ENCODE assay signal across 8 cellular contexts in the genomic region with DNA sequence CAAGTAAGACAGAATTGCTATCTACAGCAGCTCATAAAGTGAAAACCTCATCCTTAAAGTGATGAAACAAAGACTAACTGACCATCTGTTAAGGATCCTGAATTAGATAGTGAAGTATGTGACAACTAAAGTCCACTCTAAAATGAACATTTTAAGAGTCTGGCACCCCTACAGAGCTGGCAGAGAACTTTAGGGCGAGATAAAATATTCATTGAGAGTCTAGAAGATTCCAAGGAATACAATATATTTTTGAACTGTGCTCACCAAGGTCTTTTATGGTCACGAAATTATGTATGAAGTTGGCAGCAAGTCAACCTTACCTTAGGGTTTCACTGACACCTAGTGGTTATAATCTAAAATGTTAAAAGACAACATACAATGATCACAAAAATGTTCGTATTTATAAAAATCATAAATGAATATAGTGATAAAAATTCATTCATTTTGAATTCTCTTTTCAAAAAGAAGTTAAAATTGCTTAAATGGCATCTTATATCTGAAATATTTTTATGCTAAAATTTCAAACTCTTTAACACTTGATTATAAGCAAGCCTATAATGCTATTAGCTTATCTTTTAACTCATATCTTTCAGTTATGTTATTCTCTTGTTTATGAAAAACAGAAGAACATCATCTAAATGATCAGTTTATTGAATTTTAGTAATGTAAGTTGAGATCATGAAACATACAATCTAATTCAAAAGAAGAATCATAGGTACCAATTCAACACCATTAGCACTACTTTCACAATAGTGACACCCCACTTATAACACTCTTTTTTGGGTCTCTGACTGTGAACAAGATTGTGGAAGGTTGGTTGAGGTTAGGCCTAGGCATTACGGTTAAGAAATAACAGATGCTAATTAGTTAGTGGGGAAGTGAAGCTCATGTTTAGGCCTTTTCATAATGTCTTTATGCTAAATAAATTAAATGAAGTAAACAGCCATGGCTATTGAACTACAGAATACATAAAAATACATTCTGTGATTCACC. TPM values are rescaled to one million over a fixed set of nuclear protein-coding genes. Genes with fewer than 3 reads are reported as not detected.
DNase-seq lines count a peak whose midpoint lies in the region; ATAC-seq, FAIRE-seq and TF ChIP-seq lines count a peak whose summit lies in the region.

No MANE protein-coding gene starts in this region.

- H3K9me3 Mint-ChIP-seq in GM23338 = peaks cover 23% of the 10 kb centered on the region

- no peak overlapping the region for H2BK5ac ChIP-seq in neuronal stem cell (ENCODE audit: low read length)

- no peak overlapping the region for H4K91ac ChIP-seq in neuronal stem cell (ENCODE audit: low read depth, low read length, poor library complexity)

- H3K27ac Mint-ChIP-seq in GM23338 = no peak overlapping the region

- no peak overlapping the region for H2AFZ ChIP-seq in GM23338
- no peak overlapping the region for H2AFZ ChIP-seq in mammary epithelial cell (ENCODE audit: low read depth, low read length)
- H2AFZ ChIP-seq in neuronal stem cell (ENCODE audit: low read length) = no peak overlapping the region

- BruUV-seq in mammary epithelial cell (replicated peaks; lab: Mats Ljungman, UMichigan) = no TSS peak

- H3K79me2 ChIP-seq in GM23338 (replicated peaks; ENCODE audit: insufficient read depth) = no peaks in the 10 kb centered on the region
- H3K79me2 ChIP-seq in mammary epithelial cell (ENCODE audit: insufficient read depth, low read length) = no peaks in the 10 kb centered on the region

- H3K4me1 ChIP-seq in GM23338 (ENCODE audit: insufficient read depth) = no peaks in the 10 kb centered on the region
- H3K4me1 ChIP-seq in mammary epithelial cell (ENCODE audit: insufficient read depth, low read length) = no peaks in the 10 kb centered on the region
- H3K4me1 ChIP-seq in kidney (ENCODE audit: control insufficient read depth in 1 of 2, insufficient read depth in 1 of 2, low read depth in 1 of 2, low read length in 2 of 2) = no peaks in the 10 kb centered on the region
- H3K4me1 ChIP-seq in thyroid gland = no peaks in the 10 kb centered on the region
- H3K4me1 ChIP-seq in neuronal stem cell (ENCODE audit: control insufficient read depth in 2 of 2, insufficient read depth in 1 of 2, low read depth in 1 of 2, low read length in 2 of 2) = no peaks in the 10 kb centered on the region

- H3K4me3 ChIP-seq in BJ (ENCODE audit: low read depth, low read length) (no peak overlapping the region), GM23338 (no peak overlapping the region), mammary epithelial cell (replicated peaks in 1 of 3; ENCODE audit: insufficient read depth in 1 of 3, low read depth in 2 of 3, low read length in 3 of 3) (no peak overlapping the region), kidney (ENCODE audit: low read length in 2 of 2) (no peak overlapping the region), thyroid gland (replicated peaks in 1 of 3) (no peak overlapping the region), neuronal stem cell (ENCODE audit: low read length in 2 of 2) (no peak overlapping the region)

- no peak overlapping the region for H3K4me3 Mint-ChIP-seq in GM23338

- H2BK15ac ChIP-seq in neuronal stem cell (ENCODE audit: low read length) = no peak overlapping the region

- no peak overlapping the region for H2AK5ac ChIP-seq in neuronal stem cell (ENCODE audit: low read depth, low read length)

- WGBS in mammary epithelial cell (ENCODE audit: low coverage, missing lambda C conversion rate) = 10% methylated on average over 4 of the region's 4 CpGs
- 34 to 35% methylated on average over 4 of the region's 4 CpGs for WGBS in thyroid gland, 2 donors
- WGBS in neuronal stem cell (ENCODE audit: extremely low coverage in 2 of 2, insufficient read length in 2 of 2, insufficient replicate concordance in 1 of 2), 2 donors = no CpG with 5 or more reads among the region's 4 CpGs

- no peak overlapping the region for H3K14ac ChIP-seq in neuronal stem cell (ENCODE audit: low read length)

- H4K8ac ChIP-seq in neuronal stem cell (ENCODE audit: low read depth, low read length) = no peak overlapping the region

- no peaks in the 10 kb centered on the region for H3K9me2 ChIP-seq in GM23338 (ENCODE audit: insufficient read depth)

- H3K9me3 ChIP-seq in mammary epithelial cell (replicated peaks; ENCODE audit: insufficient read depth, low read length) (peaks cover 2% of the 10 kb centered on the region), kidney (ENCODE audit: control insufficient read depth in 1 of 2, low read length in 2 of 2) (peaks cover 0 to 5% of the 10 kb centered on the region in 2 donors), thyroid gland (no peaks in the 10 kb centered on the region), neuronal stem cell (replicated peaks in 1 of 2; ENCODE audit: control insufficient read depth in 2 of 2, insufficient read depth in 1 of 2, low read depth in 1 of 2, low read length in 2 of 2) (peaks cover 2 to 24% of the 10 kb centered on the region in 2 donors)

- H3K36me3 ChIP-seq in BJ (ENCODE audit: control insufficient read depth, insufficient read depth, low read length) = no peaks in the 10 kb centered on the region; the same call in 1 of the 2 replicates
- 0 out of 2 replicates have a peak, but pooled peaks cover 5% of the 10 kb centered on the region for H3K36me3 ChIP-seq in GM23338 (ENCODE audit: insufficient read depth)
- H3K36me3 ChIP-seq in mammary epithelial cell (ENCODE audit: insufficient read depth, low read length) = peaks cover 10% of the 10 kb centered on the region
- peaks cover 5 to 11% of the 10 kb centered on the region in 2 donors for H3K36me3 ChIP-seq in kidney (ENCODE audit: control insufficient read depth in 1 of 2, insufficient read depth in 2 of 2, low read length in 2 of 2)
- H3K36me3 ChIP-seq in thyroid gland = peaks cover 3 to 9% of the 10 kb centered on the region in 2 donors
- H3K36me3 ChIP-seq in neuronal stem cell (replicated peaks in 1 of 2; ENCODE audit: control insufficient read depth in 2 of 2, insufficient read depth in 2 of 2, low read length in 2 of 2) = peaks cover 0 to 28% of the 10 kb centered on the region in 2 donors

- H3K23ac ChIP-seq in neuronal stem cell (ENCODE audit: low read depth, low read length, poor library complexity) = no peak overlapping the region

- H4K20me1 ChIP-seq in GM23338 (replicated peaks; ENCODE audit: insufficient read depth) (no peaks in the 10 kb centered on the region), mammary epithelial cell (ENCODE audit: insufficient read depth, low read length) (no peaks in the 10 kb centered on the region)

- H3K4ac ChIP-seq in neuronal stem cell (ENCODE audit: low read length) = no peak overlapping the region

- in situ Hi-C loops in mammary epithelial cell (cut with MboI; ENCODE audit: low sequenced_read_pairs in 2 of 2) = loop anchor here (5.0 to 10.0 kb wide), 3 partner anchors 178 to 265 kb away; no protein-coding TSS in a partner anchor

- POLR2A ChIA-PET in BJ (lab: Charles Lee) = interaction anchor here (0.5 kb wide), 1 partner anchor 281 kb away, joined by 5 read pairs; no protein-coding TSS in a partner anchor

- TF ChIP-seq POLR2A in thyroid gland (IDR thresholded peaks at IDR 0.05) = no peak

- no peak overlapping the region for H2BK120ac ChIP-seq in neuronal stem cell (ENCODE audit: low read depth, low read length)

- H3K27ac ChIP-seq in GM23338 (ENCODE audit: low read depth) (no peak overlapping the region), mammary epithelial cell (ENCODE audit: insufficient read depth, low read depth, low read length) (peak overlapping the region; percentile 49), kidney (ENCODE audit: low read depth in 2 of 2, low read length in 2 of 2) (no peak overlapping the region), thyroid gland (no peak overlapping the region), neuronal stem cell (replicated peaks; ENCODE audit: low read length) (no peak overlapping the region)

- peak; percentile 39 for ATAC-seq in GM23338
- ATAC-seq in GM21786 (IDR thresholded peaks at IDR 0.05; ENCODE audit: unreplicated experiment) = no peak

- H3K4me2 ChIP-seq in GM23338 (no peak overlapping the region), mammary epithelial cell (ENCODE audit: insufficient read depth, low read depth, low read length) (no peak overlapping the region), neuronal stem cell (ENCODE audit: insufficient read depth, low read length, poor library complexity, severe bottlenecking) (no peak overlapping the region)

- no peaks in the 10 kb centered on the region for H3F3A ChIP-seq in GM23338 (replicated peaks; ENCODE audit: low read depth)

- CTCF ChIA-PET in BJ (lab: Yijun Ruan, JAX) (interaction anchor here (0.6 to 7.2 kb wide), 18 partner anchors 11 to 363 kb away, joined by 3 to 86 read pairs (median 4); no protein-coding TSS in a partner anchor), mammary epithelial cell (lab: Charles Lee; ENCODE audit: low non-redundant PET) (no interaction called here)

- peaks cover 4% of the 10 kb centered on the region for H3K27me3 Mint-ChIP-seq in GM23338 (ENCODE audit: insufficient read depth, low read depth, poor library complexity)

- TF ChIP-seq CTCF in BJ (IDR thresholded peaks at IDR 0.05; ENCODE audit: insufficient read depth, low read depth, low read length) (peak; percentile 38), GM23338 (conservative IDR thresholded peaks at IDR 0.05; ENCODE audit: low read depth in 2 of 2) (peak; percentile 68 to 76), mammary epithelial cell (conservative IDR thresholded peaks at IDR 0.05 in 1 of 2, IDR thresholded peaks at IDR 0.05 in 1 of 2; ENCODE audit: extremely low read depth in 1 of 2, insufficient read depth in 1 of 2, low read depth in 1 of 2, low read length in 2 of 2) (peak; percentile 39 to 43), kidney (IDR thresholded peaks at IDR 0.05; ENCODE audit: borderline replicate concordance, extremely low read depth, insufficient read depth) (peak; percentile 48), thyroid gland (IDR thresholded peaks at IDR 0.05) (peak; percentile 14 to 75 (median 57))

- intact Hi-C loops in mammary epithelial cell (cut with micrococcal nuclease) (loop anchor here (1.0 to 2.0 kb wide), 7 partner anchors 102 to 758 kb away; partner anchors contain the start of gene EZR), kidney (cut with DNase I) (no loop called here), thyroid gland (cut with DNase I) (loop anchor here (5.0 kb wide), 1 partner anchor 270 kb away; no protein-coding TSS in a partner anchor)

- H3K4me1 Mint-ChIP-seq in GM23338 = peaks cover 10% of the 10 kb centered on the region; the same call in 2 of the 3 replicates

- no peak overlapping the region for H2BK12ac ChIP-seq in neuronal stem cell (ENCODE audit: low read length)

- peak; percentile 99 for FAIRE-seq in kidney (lab: Jason Lieb, UNC)

- no peaks in the 10 kb centered on the region for H3K79me1 ChIP-seq in neuronal stem cell (ENCODE audit: low read depth, low read length)

- peak; percentile 4 for DNase-seq in BJ (ENCODE audit: low read depth)
- peak; percentile 72 for DNase-seq in GM23338 (ENCODE audit: low spot score)
- DNase-seq in NCI-H748 (lab: John Stamatoyannopoulos, UW; ENCODE audit: unreplicated experiment) = peak; percentile 68
- DNase-seq in mammary epithelial cell = peak; percentile 50
- no peak for DNase-seq in kidney
- no peak for DNase-seq in thyroid gland
- no peak for DNase-seq in neuronal stem cell (ENCODE audit: low spot score)

- peaks cover 19% of the 10 kb centered on the region for H3K36me3 Mint-ChIP-seq in GM23338 (ENCODE audit: low read depth)

- H3K27me3 ChIP-seq in BJ (ENCODE audit: control insufficient read depth, insufficient read depth, low read length) (no peaks in the 10 kb centered on the region), GM23338 (ENCODE audit: insufficient read depth) (no peaks in the 10 kb centered on the region), mammary epithelial cell (ENCODE audit: insufficient read depth, low read length) (no peaks in the 10 kb centered on the region), thyroid gland (no peaks in the 10 kb centered on the region), neuronal stem cell (ENCODE audit: control insufficient read depth in 3 of 3, insufficient read depth in 3 of 3, low read depth in 1 of 3, low read length in 3 of 3) (no peaks in the 10 kb centered on the region)

- dilution Hi-C loops in mammary epithelial cell (cut with HindIII; ENCODE audit: low sequenced_read_pairs) = loop anchor here (5.0 kb wide), 3 partner anchors 90 to 265 kb away; no protein-coding TSS in a partner anchor

- no peak overlapping the region for H3K18ac ChIP-seq in neuronal stem cell (ENCODE audit: low read length)

- no peak overlapping the region for H3K9ac ChIP-seq in mammary epithelial cell (ENCODE audit: insufficient read depth, low read length)
- no peak overlapping the region for H3K9ac ChIP-seq in kidney (ENCODE audit: low read length in 2 of 2)
- H3K9ac ChIP-seq in neuronal stem cell (ENCODE audit: low read depth, low read length, poor library complexity) = no peak overlapping the region

RNA-seq across cellular contexts. Expression of gene RSPH3, which starts 27.5 kb away (rescaled TPM):
- polyA plus RNA-seq in BJ (2011; rRNA removed) (2.3 and 2.7 TPM in 2 replicates), GM23338 (2016; fragmentation: Nextera tagmentation; extraction: Ambion mirVana) (2.8 and 3.9 TPM in 2 replicates), mammary epithelial cell (2.8 TPM), kidney (ENCODE audit: insufficient read depth, low read depth, low replicate concordance) (5.5 TPM)
- 2.6 and 3.4 TPM in 2 replicates for polyA minus RNA-seq in BJ (2011; rRNA and poly(A)+ RNA removed)
- total RNA-seq in GM23338 (2014; rRNA removed; shearing (Covaris generic)) = 1.7 and 2.4 TPM in 2 replicates
- total RNA-seq in mammary epithelial cell (10 to 100 TPM; 12.2 to 15.6 TPM), kidney (20.2 TPM), thyroid gland (10 to 100 TPM; 16.8 to 22.5 (median 20.2) TPM)
- 5.1 TPM for polyA minus RNA-seq in mammary epithelial cell
- 3.8 TPM for polyA plus RNA-seq in neuronal stem cell (2013, experiment 1 of 2)
- polyA plus RNA-seq in neuronal stem cell (2013, experiment 2 of 2) = 4.0 TPM

Comparison
In these comparisons a context has a peak if more than half of its experiments do, and no peak if none do; other contexts are left out.
1. DNase-seq: peak in BJ (single experiment), GM23338 (single experiment), NCI-H748 (single experiment) and mammary epithelial cell (single experiment); none in kidney (single experiment), thyroid gland (0 of 2) and neuronal stem cell (single experiment).
2. Peak in every context shown above with its lines, with median percentiles within 50 percentile points of each other: CTCF ChIP-seq.